8 cellular contexts compared by ENCODE assay signal in the genomic region with DNA sequence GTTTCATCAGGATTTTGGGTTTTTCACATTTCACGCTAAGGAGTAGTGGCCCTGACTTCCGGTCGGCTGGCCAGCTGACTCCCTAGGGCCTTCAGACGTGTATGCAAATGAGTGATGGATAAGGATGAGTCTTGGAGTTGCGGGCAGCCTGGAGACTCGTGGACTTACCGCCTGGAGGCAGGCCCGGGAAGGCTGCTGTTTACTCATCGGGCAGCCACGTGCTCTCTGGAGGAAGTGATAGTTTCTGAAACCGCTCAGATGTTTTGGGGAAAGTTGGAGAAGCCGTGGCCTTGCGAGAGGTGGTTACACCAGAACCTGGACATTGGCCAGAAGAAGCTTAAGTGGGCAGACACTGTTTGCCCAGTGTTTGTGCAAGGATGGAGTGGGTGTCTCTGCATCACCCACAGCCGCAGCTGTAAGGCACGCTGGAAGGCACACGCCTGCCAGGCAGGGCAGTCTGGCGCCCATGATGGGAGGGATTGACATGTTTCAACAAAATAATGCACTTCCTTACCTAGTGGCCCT. TPM values are rescaled to one million over a fixed set of nuclear protein-coding genes. Genes with fewer than 3 reads are reported as not detected.
A peak's percentile ranks its signal among the peaks of the same experiment; 100 is the strongest.
DNase-seq lines count a peak whose midpoint lies in the region; ATAC-seq and TF ChIP-seq lines count a peak whose summit lies in the region.

No MANE protein-coding gene starts in this region.

- H3K27me3 ChIP-seq in CD8-positive, alpha-beta memory T cell (ENCODE audit: insufficient read depth, low read length, poor library complexity, severe bottlenecking), result no peaks in the 10 kb centered on the region
- H3K27me3 ChIP-seq in parathyroid adenoma (ENCODE audit: control insufficient read depth, insufficient read depth, low read length) (no peaks in the 10 kb centered on the region), endodermal cell (ENCODE audit: control insufficient read depth, insufficient read depth, low read length, poor library complexity, severe bottlenecking) (no peaks in the 10 kb centered on the region)

- H3K36me3 Mint-ChIP-seq in CD8-positive, alpha-beta memory T cell, result no peaks in the 10 kb centered on the region
- H3K36me3 Mint-ChIP-seq in endodermal cell (ENCODE audit: low read depth), result no peaks in the 10 kb centered on the region

- H3K4me2 ChIP-seq in parathyroid adenoma (ENCODE audit: low read length), result no peak overlapping the region

- peaks cover 46% of the 10 kb centered on the region for H3K4me1 ChIP-seq in CD8-positive, alpha-beta memory T cell (ENCODE audit: insufficient read depth, low read length)
- H3K4me1 ChIP-seq in parathyroid adenoma (no peaks in the 10 kb centered on the region), endodermal cell (ENCODE audit: control insufficient read depth, insufficient read depth, low read length) (no peaks in the 10 kb centered on the region)

- H3K4me1 Mint-ChIP-seq in CD8-positive, alpha-beta memory T cell, result peaks cover 32 to 50% (median 36%) of the 10 kb centered on the region in 3 donors
- H3K4me1 Mint-ChIP-seq in endodermal cell, result peaks cover 11% of the 10 kb centered on the region

- no peaks in the 10 kb centered on the region for H3K27me3 Mint-ChIP-seq in CD8-positive, alpha-beta memory T cell
- no peaks in the 10 kb centered on the region for H3K27me3 Mint-ChIP-seq in endodermal cell (ENCODE audit: insufficient read depth)

- no peaks in the 10 kb centered on the region for H3K9me3 ChIP-seq in CD8-positive, alpha-beta memory T cell (ENCODE audit: low read length)
- H3K9me3 ChIP-seq in parathyroid adenoma (ENCODE audit: control insufficient read depth, low read length) (no peaks in the 10 kb centered on the region), endodermal cell (ENCODE audit: control insufficient read depth, low read length) (no peaks in the 10 kb centered on the region)

- CTCF ChIA-PET in CD8-positive, alpha-beta memory T cell (lab: Charles Lee), result interaction anchor here (1.2 to 3.6 kb wide), 2 partner anchors 18 to 19 kb away, joined by 3 to 13 read pairs; no protein-coding TSS in a partner anchor

- H3K27ac ChIP-seq in CD8-positive, alpha-beta memory T cell (ENCODE audit: low read depth, low read length), result no peak overlapping the region
- H3K27ac ChIP-seq in parathyroid adenoma (peak overlapping the region; percentile 49), endodermal cell (ENCODE audit: low read depth, low read length) (no peak overlapping the region)

- no peak overlapping the region for H3K4me3 ChIP-seq in CD8-positive, alpha-beta memory T cell (ENCODE audit: low read length)
- H3K4me3 ChIP-seq in foreskin fibroblast (ENCODE audit: low read depth in 1 of 2, low read length in 2 of 2) (no peak overlapping the region), parathyroid adenoma (ENCODE audit: low read depth, low read length) (no peak overlapping the region), endodermal cell (ENCODE audit: low read length) (no peak overlapping the region)

- 93 to 95% methylated on average over 15 to 17 of the region's 17 CpGs for WGBS in endodermal cell (ENCODE audit: insufficient coverage in 1 of 2, insufficient read length in 1 of 2), 2 experiments

- H3K36me3 ChIP-seq in CD8-positive, alpha-beta memory T cell (ENCODE audit: insufficient read depth, low read length), result no peaks in the 10 kb centered on the region
- no peaks in the 10 kb centered on the region for H3K36me3 ChIP-seq in parathyroid adenoma (ENCODE audit: control insufficient read depth, insufficient read depth, low read length)
- no peaks in the 10 kb centered on the region for H3K36me3 ChIP-seq in endodermal cell (ENCODE audit: control insufficient read depth, insufficient read depth, low read length)

- ATAC-seq in HG03432 (IDR thresholded peaks at IDR 0.05; ENCODE audit: unreplicated experiment), result no peak

- H3K27ac Mint-ChIP-seq in CD8-positive, alpha-beta memory T cell, result peak overlapping the region in 7 of 8 donors; percentile 7 to 91 (median 64)
- H3K27ac Mint-ChIP-seq in endodermal cell, result no peak overlapping the region

- no peaks in the 10 kb centered on the region for H3K79me2 ChIP-seq in parathyroid adenoma

- DNase-seq in CD8-positive, alpha-beta memory T cell, result no peak
- DNase-seq in HS-27A (ENCODE audit: low read depth) (peak; percentile 90), foreskin fibroblast (peak; percentile 97 to 98), endodermal cell (no peak), AG20443 (ENCODE audit: low spot score) (no peak)
- DNase-seq in activated T-cell treated with anti-CD3 and anti-CD28 coated beads, Interleukin-2, amount 50 U/mL, for 1 hour, result peak; percentile 43

- TF ChIP-seq CTCF in foreskin fibroblast (IDR thresholded peaks at IDR 0.05; ENCODE audit: low read depth, low read length) (no peak), parathyroid adenoma (IDR thresholded peaks at IDR 0.05) (no peak), endodermal cell (conservative IDR thresholded peaks at IDR 0.05) (no peak)

- H3K9me3 Mint-ChIP-seq in CD8-positive, alpha-beta memory T cell, result no peaks in the 10 kb centered on the region
- H3K9me3 Mint-ChIP-seq in endodermal cell, result no peaks in the 10 kb centered on the region

- no peak overlapping the region for H3K9ac ChIP-seq in parathyroid adenoma
- no peak overlapping the region for H3K9ac ChIP-seq in endodermal cell (ENCODE audit: extremely low read depth, low read length, poor library complexity, severe bottlenecking)

- POLR2A ChIA-PET in CD8-positive, alpha-beta memory T cell (lab: Charles Lee), result no interaction called here

- peak overlapping the region in 5 of 7 donors; percentile 2 to 59 (median 45) for H3K4me3 Mint-ChIP-seq in CD8-positive, alpha-beta memory T cell
- no peak overlapping the region for H3K4me3 Mint-ChIP-seq in endodermal cell

- no peak overlapping the region for H2AFZ ChIP-seq in parathyroid adenoma

RNA-seq across cellular contexts. Expression of gene TNFRSF1B, which starts 23.1 kb away (rescaled TPM):
- total RNA-seq in CD8-positive, alpha-beta memory T cell, result 100 to 1,000 TPM; 169 to 174 TPM
- 164 TPM for polyA plus RNA-seq in CD8-positive, alpha-beta memory T cell
- total RNA-seq in endodermal cell, result under 1 TPM; 0.24 to 0.40 TPM
- 1.7 TPM for polyA plus RNA-seq in endodermal cell (2013, experiment 1 of 2)
- polyA plus RNA-seq in endodermal cell (2013, experiment 2 of 2), result 0.95 TPM

Comparison
In these comparisons a context has a peak if more than half of its experiments do, and no peak if none do; other contexts are left out.
1. DNase-seq: peak in HS-27A (single experiment), activated T-cell treated with anti-CD3 and anti-CD28 coated beads, Interleukin-2, amount 50 U/mL, for 1 hour (single experiment) and foreskin fibroblast (2 of 2); none in CD8-positive, alpha-beta memory T cell (0 of 5), endodermal cell (single experiment) and AG20443 (single experiment).
2. RNA of gene TNFRSF1B, which starts 23.1 kb away (total RNA-seq): 169 to 174 TPM in CD8-positive, alpha-beta memory T cell; 0.24 to 0.40 TPM in endodermal cell; every median in the first group is over 100 times any median in the second.